ENCODE assay signal across 10 cellular contexts in the genomic region with DNA sequence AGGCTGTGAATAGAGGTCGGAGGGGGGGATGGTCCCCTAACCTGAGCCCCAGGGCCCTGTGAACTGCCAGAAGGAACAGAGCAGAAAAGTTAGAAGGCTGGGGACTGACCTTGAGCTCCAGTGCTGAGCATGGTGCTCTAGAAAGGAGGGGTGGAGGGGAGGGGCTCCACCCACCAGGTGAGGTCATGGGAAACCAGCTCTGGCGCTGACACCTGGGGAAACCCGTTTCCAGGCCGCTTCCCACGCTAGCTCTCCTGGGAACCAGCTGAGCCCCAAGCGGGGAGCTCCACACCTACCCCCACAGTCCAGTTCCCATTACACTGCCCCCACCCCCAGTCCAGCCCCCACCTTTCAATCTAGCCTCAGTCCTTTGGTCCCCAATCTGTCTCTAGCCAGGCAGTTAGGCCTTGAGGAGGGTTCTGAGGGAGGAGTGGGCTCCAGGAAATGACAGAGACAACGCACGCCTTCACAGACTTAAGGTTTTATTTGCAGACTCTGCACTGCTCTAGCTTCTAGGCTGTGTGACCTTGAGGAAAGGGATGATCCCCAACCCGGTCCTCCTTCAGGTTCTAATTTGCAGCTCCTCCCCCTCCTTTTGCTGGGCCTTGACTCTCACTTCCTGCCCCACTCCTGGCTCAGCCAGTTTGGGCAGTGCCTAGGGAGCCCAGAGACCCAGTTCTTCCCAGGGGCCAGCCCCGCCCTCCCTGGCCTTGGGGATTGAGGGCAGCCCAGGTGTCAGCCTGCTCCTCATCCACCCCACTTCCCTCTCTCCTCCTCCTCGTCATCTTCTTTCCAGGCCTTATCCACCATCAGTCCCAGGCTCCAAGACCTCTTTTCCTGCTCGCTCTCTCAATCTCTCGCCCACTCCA. TPM values are rescaled to one million over a fixed set of nuclear protein-coding genes. Genes with fewer than 3 reads are reported as not detected.
A peak's percentile ranks its signal among the peaks of the same experiment; 100 is the strongest.
DNase-seq lines count a peak whose midpoint lies in the region; ATAC-seq and TF ChIP-seq lines count a peak whose summit lies in the region.
"Had no signal": no experiment of that assay in that cellular context is flagged by ENCODE, and none has a peak within 500 bp of the region (broad histone marks: within the 10 kb centered on the region; RNA-seq: fewer than 3 reads in every experiment).

No MANE protein-coding gene starts in this region.

- peak overlapping the region; percentile 64 to 82 for H3K27ac ChIP-seq in prostate gland
- H3K27ac ChIP-seq: right lobe of liver had no signal

- DNase-seq in NCI-H2029 (lab: John Stamatoyannopoulos, UW): peak; percentile 4
- no peak for DNase-seq in NCI-H2029 treated with DMSO at 0.1 percent for 48 hours (lab: John Stamatoyannopoulos, UW)
- peak; percentile 73 for DNase-seq in MCF 10A (ENCODE audit: unreplicated experiment)
- DNase-seq in prostate gland (ENCODE audit: low spot score): peak; percentile 82
- DNase-seq in A172 (ENCODE audit: low spot score): no peak
- DNase-seq in superior temporal gyrus (ENCODE audit: extremely low spot score): no peak
- DNase-seq in chondrocyte (ENCODE audit: low spot score): no peak
- DNase-seq: MV-4-11 had no signal

- no peak overlapping the region for H3K27ac Mint-ChIP-seq in MCF 10A (ENCODE audit: low read depth, unreplicated experiment)
- H3K27ac Mint-ChIP-seq in chondrocyte (ENCODE audit: unreplicated experiment): no peak overlapping the region

- CTCF ChIA-PET in MCF 10A (lab: Yijun Ruan, JAX): interaction anchor here (0.5 to 3.6 kb wide), 4 partner anchors 23 to 70 kb away, joined by 3 to 40 read pairs (median 3); partner anchors contain the start of gene VPS18

- TF ChIP-seq POLR2A in prostate gland (IDR thresholded peaks at IDR 0.05): peak; percentile 19

- H3K36me3 ChIP-seq in prostate gland: no peaks in the 10 kb centered on the region
- H3K36me3 ChIP-seq: right lobe of liver had no signal

- H3K9me3 ChIP-seq in prostate gland: no peaks in the 10 kb centered on the region
- H3K9me3 ChIP-seq: right lobe of liver had no signal

- intact Hi-C loops in MCF 10A (cut with micrococcal nuclease): no loop called here
- intact Hi-C loops in prostate gland (cut with DNase I): no loop called here

- POLR2A ChIA-PET in MCF 10A (lab: Yijun Ruan, JAX): interaction anchor here (0.6 to 5.5 kb wide), 4 partner anchors 8 to 74 kb away, joined by 3 to 25 read pairs (median 8); partner anchors contain the start of gene VPS18

- 65% methylated on average over 13 of the region's 13 CpGs for WGBS in prostate gland

- no peak overlapping the region for H3K4me3 ChIP-seq in prostate gland
- H3K4me3 ChIP-seq: right lobe of liver had no signal

- H3K36me3 Mint-ChIP-seq in MCF 10A (ENCODE audit: insufficient read depth, unreplicated experiment): no peaks in the 10 kb centered on the region
- H3K36me3 Mint-ChIP-seq in chondrocyte (ENCODE audit: low read depth): no peaks in the 10 kb centered on the region

- H3K4me1 ChIP-seq in prostate gland (replicated peaks): peaks cover 4% of the 10 kb centered on the region

- peaks cover 36% of the 10 kb centered on the region for H3K4me1 Mint-ChIP-seq in MCF 10A (ENCODE audit: insufficient read depth, unreplicated experiment)
- peaks cover 6% of the 10 kb centered on the region for H3K4me1 Mint-ChIP-seq in chondrocyte (ENCODE audit: low read depth)

- TF ChIP-seq CTCF in MCF 10A (IDR thresholded peaks at IDR 0.05; ENCODE audit: unreplicated experiment) (no peak), prostate gland (IDR thresholded peaks at IDR 0.05) (no peak), chondrocyte (IDR thresholded peaks at IDR 0.05) (no peak)

- ATAC-seq in HG02759 (IDR thresholded peaks at IDR 0.05; ENCODE audit: unreplicated experiment): peak; percentile 45

- no peaks in the 10 kb centered on the region for H3K27me3 Mint-ChIP-seq in MCF 10A (ENCODE audit: insufficient read depth, unreplicated experiment)
- H3K27me3 Mint-ChIP-seq in chondrocyte (ENCODE audit: low read depth): peaks cover 8% of the 10 kb centered on the region

- H3K27me3 ChIP-seq in prostate gland (replicated peaks; ENCODE audit: insufficient read depth): no peaks in the 10 kb centered on the region
- H3K27me3 ChIP-seq: right lobe of liver had no signal

- H3K9me3 Mint-ChIP-seq in MCF 10A (ENCODE audit: unreplicated experiment) (no peaks in the 10 kb centered on the region), chondrocyte (ENCODE audit: low read depth) (no peaks in the 10 kb centered on the region)

- no TSS peak for BruUV-seq in MCF 10A (replicated peaks; lab: Mats Ljungman, UMichigan)

- H3K4me3 Mint-ChIP-seq in MCF 10A (ENCODE audit: unreplicated experiment) (no peak overlapping the region), chondrocyte (ENCODE audit: unreplicated experiment) (no peak overlapping the region)

RNA-seq across cellular contexts. Expression of gene RHOV, which starts 2.1 kb away (rescaled TPM):
- total RNA-seq in MCF 10A (2022) (1.2 and 1.7 TPM in 2 replicates), prostate gland (10 to 100 TPM in 1 of 2 donors, 1 to 10 TPM in 1; 5.9 to 11.7 TPM), chondrocyte (0.12 to 0.31 TPM in 2 of 3 replicates, not detected in the other)
- 0.22 and 1.4 TPM in 2 replicates for total RNA-seq in A172 (2014; rRNA removed; shearing (Covaris generic))
- total RNA-seq: right lobe of liver had no signal

RNA-seq across cellular contexts. Expression of gene VPS18, which starts 22.3 kb away (rescaled TPM):
- total RNA-seq in MCF 10A (2022) (13.2 and 18.5 TPM in 2 replicates), prostate gland (10 to 100 TPM; 32.4 to 39.0 TPM), chondrocyte (29.4 to 35.6 TPM (median 33.0 TPM) in 3 replicates)
- 39.7 and 41.7 TPM in 2 replicates for total RNA-seq in A172 (2014; rRNA removed; shearing (Covaris generic))

RNA-seq across cellular contexts. Expression of gene SPINT1, which starts 28.1 kb away (rescaled TPM):
- total RNA-seq in MCF 10A (2022) (57.9 and 68.6 TPM in 2 replicates), prostate gland (100 to 1,000 TPM; 143 to 295 TPM), chondrocyte (0.87 to 2.0 TPM (median 0.87 TPM) in 3 replicates)
- 0.22 and 1.3 TPM in 2 replicates for total RNA-seq in A172 (2014; rRNA removed; shearing (Covaris generic))

RNA-seq across cellular contexts. Expression of gene PPP1R14D, which starts 43.5 kb away (rescaled TPM):
- total RNA-seq in MCF 10A (2022) (not detected in 2 replicates), prostate gland (under 1 TPM in 1 of 2 donors, not detected in 1; 0.97 TPM), chondrocyte (not detected in 3 replicates)
- total RNA-seq in A172 (2014; rRNA removed; shearing (Covaris generic)): not detected in 2 replicates
- total RNA-seq: right lobe of liver had no signal

RNA-seq across cellular contexts. Expression of gene DLL4, which starts 57.2 kb away (rescaled TPM):
- total RNA-seq in MCF 10A (2022) (0.10 TPM in 1 of 2 replicates, not detected in the other), prostate gland (1 to 10 TPM; 6.2 to 6.5 TPM), chondrocyte (0.36 to 0.45 TPM in 2 of 3 replicates, not detected in the other)
- not detected in 2 replicates for total RNA-seq in A172 (2014; rRNA removed; shearing (Covaris generic))

Comparison
In these comparisons a context has a peak if more than half of its experiments do, and no peak if none do; other contexts are left out.
1. DNase-seq: peak in NCI-H2029 (single experiment), MCF 10A (single experiment) and prostate gland (single experiment); none in NCI-H2029 treated with DMSO at 0.1 percent for 48 hours (single experiment), A172 (single experiment), superior temporal gyrus (single experiment) and chondrocyte (single experiment).
2. RNA of gene SPINT1, which starts 28.1 kb away (total RNA-seq): 143 to 295 TPM in prostate gland and 57.9 to 68.6 TPM in MCF 10A; 0.22 to 1.3 TPM in A172 and 0.87 to 2.0 TPM in chondrocyte; every median in the first group is over 10 times any median in the second.